1 cellular context compared by ENCODE assay signal in the genomic region with DNA sequence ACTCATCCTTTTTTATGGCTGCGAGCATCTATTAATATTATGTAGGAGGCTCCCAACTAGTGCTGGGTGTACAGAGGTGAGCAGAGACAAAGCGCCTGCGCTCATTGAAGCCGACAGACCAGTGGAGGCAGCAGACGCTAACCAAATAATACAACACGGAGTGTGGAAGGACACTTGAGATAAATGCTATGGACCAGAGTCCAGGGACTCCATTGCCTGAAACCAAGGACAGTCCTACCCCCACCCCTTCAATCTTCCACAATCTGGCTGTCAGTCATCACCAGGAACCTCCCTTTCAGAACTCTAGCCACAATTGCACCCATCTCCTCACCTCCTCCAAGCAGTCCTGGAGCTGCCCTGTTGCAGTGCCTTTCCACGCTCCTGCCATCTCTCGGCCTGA.
A peak's percentile ranks its signal among the peaks of the same experiment; 100 is the strongest.
TF ChIP-seq lines count a peak whose summit lies in the region.

No MANE protein-coding gene starts in this region.

TF ChIP-seq in K562, 482 proteins besides CTCF, POLR2A, EP300 and RAD21:
- TF ChIP-seq MEIS2 (IDR thresholded peaks at IDR 0.05; ENCODE audit: partially characterized antibody) (peak; percentile 46), ESRRB (CRISPR knock-in tag; IDR thresholded peaks at IDR 0.05; ENCODE audit: borderline replicate concordance) (no peak), MEF2D (tag; conservative IDR thresholded peaks at IDR 0.05; ENCODE audit: low read depth) (no peak), PBX2 (CRISPR knock-in tag; IDR thresholded peaks at IDR 0.05; ENCODE audit: low read depth) (no peak), PBX2 (tag; conservative IDR thresholded peaks at IDR 0.05; ENCODE audit: low read depth) (peak; percentile 46; the same call in 1 of the 2 replicates), HDAC1 (IDR thresholded peaks at IDR 0.05) (no peak), RBBP5 (IDR thresholded peaks at IDR 0.05; ENCODE audit: borderline replicate concordance, insufficient read depth, low read length, poor library complexity, severe bottlenecking) (no peak), PKNOX1 (IDR thresholded peaks at IDR 0.05) (peak; percentile 94), ZSCAN29 (IDR thresholded peaks at IDR 0.05) (no peak), POLR3A (IDR thresholded peaks at IDR 0.05; ENCODE audit: borderline replicate concordance, extremely low read depth, insufficient read depth, insufficient read length) (no peak), ZFP36 (IDR thresholded peaks at IDR 0.05; ENCODE audit: low read depth, low read length, partially characterized antibody) (peak; percentile 48), ZNF324 (CRISPR knock-in tag; IDR thresholded peaks at IDR 0.05) (no peak)
- TF ChIP-seq, protein P1, sequence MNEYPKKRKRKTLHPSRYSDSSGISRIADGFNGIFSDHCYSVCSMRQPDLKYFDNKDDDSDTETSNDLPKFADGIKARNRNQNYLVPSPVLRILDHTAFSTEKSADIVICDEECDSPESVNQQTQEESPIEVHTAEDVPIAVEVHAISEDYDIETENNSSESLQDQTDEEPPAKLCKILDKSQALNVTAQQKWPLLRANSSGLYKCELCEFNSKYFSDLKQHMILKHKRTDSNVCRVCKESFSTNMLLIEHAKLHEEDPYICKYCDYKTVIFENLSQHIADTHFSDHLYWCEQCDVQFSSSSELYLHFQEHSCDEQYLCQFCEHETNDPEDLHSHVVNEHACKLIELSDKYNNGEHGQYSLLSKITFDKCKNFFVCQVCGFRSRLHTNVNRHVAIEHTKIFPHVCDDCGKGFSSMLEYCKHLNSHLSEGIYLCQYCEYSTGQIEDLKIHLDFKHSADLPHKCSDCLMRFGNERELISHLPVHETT (CRISPR knock-in tag; conservative IDR thresholded peaks at IDR 0.05 in 1 of 2, IDR thresholded peaks at IDR 0.05 in 1 of 2) = no peak
TF ChIP-seq in K562: peak in this region for 4.
